25 cellular contexts compared by ENCODE assay signal in genomic region chr12:132067182-132067581, GRCh38.
DNase-seq lines count a peak whose midpoint lies in the region; ATAC-seq and TF ChIP-seq lines count a peak whose summit lies in the region.
"Had no signal": no experiment of that assay in that cellular context is flagged by ENCODE, and none has a peak within 500 bp of the region (broad histone marks: within the 10 kb centered on the region; RNA-seq: fewer than 3 reads in every experiment).

No MANE protein-coding gene starts in this region.

- H3K9me3 Mint-ChIP-seq in natural killer cell, result no peaks in the 10 kb centered on the region
- H3K9me3 Mint-ChIP-seq in natural killer cell treated with Interleukin-12 subunit alpha and Interleukin-12 subunit beta and Interleukin-15 and Interleukin-18, amount 100 ng/mL, for 72 hours, result no peaks in the 10 kb centered on the region
- H3K9me3 Mint-ChIP-seq in activated CD8-positive, alpha-beta T cell treated with anti-CD3 and anti-CD28 coated beads for 36 hours, result no peaks in the 10 kb centered on the region
- peaks cover 2% of the 10 kb centered on the region for H3K9me3 Mint-ChIP-seq in glutamatergic neuron (ENCODE audit: unreplicated experiment)
- H3K9me3 Mint-ChIP-seq: activated T-helper 2 cell treated with anti-CD3 and anti-CD28 coated beads, Interferon-gamma antibody, Interleukin-2, Interleukin-4, amounts not matched to agents 10 μg/mL and 5 μg/mL and 100 μg/mL, durations not matched to agents 14 hours and 24 hours and 36 hours; neural crest cell had no signal

- POLR2A ChIA-PET in activated CD8-positive, alpha-beta T cell treated with anti-CD3 and anti-CD28 coated beads for 36 hours (lab: Charles Lee), result no interaction called here

- H3K27ac Mint-ChIP-seq in natural killer cell (no peak overlapping the region), glutamatergic neuron (ENCODE audit: unreplicated experiment) (peak overlapping the region; percentile 64)
- H3K27ac Mint-ChIP-seq in natural killer cell treated with Interleukin-12 subunit alpha and Interleukin-12 subunit beta and Interleukin-15 and Interleukin-18, amount 100 ng/mL, for 72 hours, result no peak overlapping the region
- peak overlapping the region; percentile 15 for H3K27ac Mint-ChIP-seq in activated CD8-positive, alpha-beta T cell treated with anti-CD3 and anti-CD28 coated beads for 36 hours

- no peak for TF ChIP-seq POLR2A in GM18505 (IDR thresholded peaks at IDR 0.05; ENCODE audit: borderline replicate concordance, extremely low read depth, insufficient read depth, insufficient read length)

- intact Hi-C loops in natural killer cell (cut with micrococcal nuclease), result no loop called here
- intact Hi-C loops in activated CD8-positive, alpha-beta T cell treated with anti-CD3 and anti-CD28 coated beads for 36 hours (cut with micrococcal nuclease), result no loop called here

- H3K4me3 Mint-ChIP-seq in natural killer cell (peak overlapping the region; percentile 35), glutamatergic neuron (ENCODE audit: unreplicated experiment) (no peak overlapping the region)
- no peak overlapping the region for H3K4me3 Mint-ChIP-seq in natural killer cell treated with Interleukin-12 subunit alpha and Interleukin-12 subunit beta and Interleukin-15 and Interleukin-18, amount 100 ng/mL, for 72 hours
- H3K4me3 Mint-ChIP-seq in activated CD8-positive, alpha-beta T cell treated with anti-CD3 and anti-CD28 coated beads for 36 hours, result no peak overlapping the region
- H3K4me3 Mint-ChIP-seq: neural crest cell had no signal

- peaks cover 5% of the 10 kb centered on the region for H3K36me3 Mint-ChIP-seq in natural killer cell
- H3K36me3 Mint-ChIP-seq in natural killer cell treated with Interleukin-12 subunit alpha and Interleukin-12 subunit beta and Interleukin-15 and Interleukin-18, amount 100 ng/mL, for 72 hours, result peaks cover 14% of the 10 kb centered on the region
- H3K36me3 Mint-ChIP-seq in activated CD8-positive, alpha-beta T cell treated with anti-CD3 and anti-CD28 coated beads for 36 hours (ENCODE audit: low read depth), result peaks cover 28% of the 10 kb centered on the region
- no peaks in the 10 kb centered on the region for H3K36me3 Mint-ChIP-seq in glutamatergic neuron (ENCODE audit: unreplicated experiment)

- CTCF ChIA-PET in activated CD8-positive, alpha-beta T cell treated with anti-CD3 and anti-CD28 coated beads for 36 hours (lab: Charles Lee), result no interaction called here

- ATAC-seq in natural killer cell, result no peak
- no peak for ATAC-seq in natural killer cell treated with Interleukin-12 subunit alpha and Interleukin-12 subunit beta and Interleukin-15 and Interleukin-18, amount 100 ng/mL, for 72 hours
- no peak for ATAC-seq in activated CD8-positive, alpha-beta T cell treated with anti-CD3 and anti-CD28 coated beads for 36 hours
- ATAC-seq in GM18505 (IDR thresholded peaks at IDR 0.05; ENCODE audit: unreplicated experiment), result no peak
- ATAC-seq: body of pancreas, upper lobe of right lung had no signal

- DNase-seq in natural killer cell (no peak), glutamatergic neuron (peak; percentile 39), HK-2 (ENCODE audit: unreplicated experiment) (no peak), islet precursor cell (no peak)
- no peak for DNase-seq in natural killer cell treated with Interleukin-12 subunit alpha and Interleukin-12 subunit beta and Interleukin-15 and Interleukin-18, amount 100 ng/mL, for 72 hours (ENCODE audit: low spot score)
- no peak for DNase-seq in activated CD8-positive, alpha-beta T cell treated with anti-CD3 and anti-CD28 coated beads for 36 hours
- DNase-seq in stimulated activated CD4-positive, alpha-beta T cell treated with anti-CD3 and anti-CD28 coated beads, Interleukin-12 subunit alpha, Interleukin-12 subunit beta, amount 100 ng/mL, for 4 hours, result no peak
- DNase-seq: ACHN; activated CD4-positive, alpha-beta T cell treated with anti-CD3 and anti-CD28 coated beads for 48 hours; activated CD8-positive, alpha-beta memory T cell treated with anti-CD3 and anti-CD28 coated beads, Interleukin-2, amount 50 U/mL, for 4 hours; body of pancreas; DMS79; HCEC 1CT; KBM-7; NCI-H1417 treated with DMSO at 0.1 percent for 48 hours; NCI-H2081; NCI-H2227 treated with DMSO at 0.1 percent for 48 hours; NCI-H69; RPMI8226; stimulated activated CD4-positive, alpha-beta T cell treated with anti-CD3 and anti-CD28 coated beads, Interleukin-2, amount 100 ng/mL, for 48 hours; substantia nigra; upper lobe of right lung had no signal

- H3K4me1 Mint-ChIP-seq in natural killer cell (peaks cover 12 to 14% of the 10 kb centered on the region in 2 donors), glutamatergic neuron (ENCODE audit: low read depth, unreplicated experiment) (peaks cover 3% of the 10 kb centered on the region)
- H3K4me1 Mint-ChIP-seq in natural killer cell treated with Interleukin-12 subunit alpha and Interleukin-12 subunit beta and Interleukin-15 and Interleukin-18, amount 100 ng/mL, for 72 hours (ENCODE audit: low read depth in 2 of 2), result peaks cover 10% of the 10 kb centered on the region in 2 donors
- peaks cover 29% of the 10 kb centered on the region for H3K4me1 Mint-ChIP-seq in activated CD8-positive, alpha-beta T cell treated with anti-CD3 and anti-CD28 coated beads for 36 hours (ENCODE audit: low read depth)
- H3K4me1 Mint-ChIP-seq: neural crest cell had no signal

- TF ChIP-seq CTCF in natural killer cell (IDR thresholded peaks at IDR 0.05), result no peak
- TF ChIP-seq CTCF in activated CD8-positive, alpha-beta T cell treated with anti-CD3 and anti-CD28 coated beads for 36 hours (IDR thresholded peaks at IDR 0.05), result no peak
- no peak for TF ChIP-seq CTCF in glutamatergic neuron (IDR thresholded peaks at IDR 0.05; ENCODE audit: partially characterized antibody, unreplicated experiment)

- H3K27me3 Mint-ChIP-seq in natural killer cell (ENCODE audit: low read depth in 2 of 2) (no peaks in the 10 kb centered on the region), glutamatergic neuron (ENCODE audit: unreplicated experiment) (peaks cover 2% of the 10 kb centered on the region)
- H3K27me3 Mint-ChIP-seq in natural killer cell treated with Interleukin-12 subunit alpha and Interleukin-12 subunit beta and Interleukin-15 and Interleukin-18, amount 100 ng/mL, for 72 hours, result no peaks in the 10 kb centered on the region
- H3K27me3 Mint-ChIP-seq in activated CD8-positive, alpha-beta T cell treated with anti-CD3 and anti-CD28 coated beads for 36 hours, result no peaks in the 10 kb centered on the region

Comparison
In these comparisons a context has a peak if more than half of its experiments do, and no peak if none do; other contexts are left out.
1. H3K27ac Mint-ChIP-seq: peak in activated CD8-positive, alpha-beta T cell treated with anti-CD3 and anti-CD28 coated beads for 36 hours (single experiment) and glutamatergic neuron (single experiment); none in natural killer cell (0 of 2) and natural killer cell treated with Interleukin-12 subunit alpha and Interleukin-12 subunit beta and Interleukin-15 and Interleukin-18, amount 100 ng/mL, for 72 hours (0 of 2).